Comparison of ENCODE assay signal across 1 cellular context in genomic region chr11:87574193-87574592, GRCh38.
TF ChIP-seq lines count a peak whose summit lies in the region.

No MANE protein-coding gene starts in this region.

TF ChIP-seq in K562, 482 proteins besides CTCF, POLR2A, EP300 and RAD21:
- TF ChIP-seq MGA (IDR thresholded peaks at IDR 0.05): no peak
- no peak for TF ChIP-seq DPF2 (IDR thresholded peaks at IDR 0.05)
- TF ChIP-seq CCNT2 (IDR thresholded peaks at IDR 0.05; ENCODE audit: borderline replicate concordance, extremely low read depth, insufficient read length, low read depth, low read length): peak; percentile 13
- no peak for TF ChIP-seq TFAM (CRISPR knock-in tag; conservative IDR thresholded peaks at IDR 0.05)
- no peak for TF ChIP-seq NRF1 (conservative IDR thresholded peaks at IDR 0.05 in 1 of 2, IDR thresholded peaks at IDR 0.05 in 1 of 2)
TF ChIP-seq in K562: peak in this region for 1.
